18 cellular contexts compared by ENCODE assay signal in the genomic region with DNA sequence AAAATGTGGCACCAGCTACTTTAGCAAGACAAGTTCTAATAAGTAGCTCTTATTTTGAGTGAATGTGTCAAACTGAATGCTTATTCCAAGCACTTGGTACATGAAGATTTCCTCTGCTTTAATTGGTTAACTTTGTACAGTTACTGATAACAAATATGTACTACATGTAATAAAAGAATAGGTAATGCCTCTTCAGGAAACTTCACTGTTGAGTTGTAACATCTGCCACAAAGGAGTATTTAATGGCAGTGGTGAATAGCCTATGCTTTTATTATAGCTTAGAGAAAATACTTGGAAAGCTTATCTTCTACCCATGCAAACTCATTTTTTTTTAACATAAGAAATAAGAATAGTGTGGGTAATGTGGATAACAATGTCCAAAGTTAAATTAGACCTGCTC.
"Had no signal": no experiment of that assay in that cellular context is flagged by ENCODE, and none has a peak within 500 bp of the region (broad histone marks: within the 10 kb centered on the region; RNA-seq: fewer than 3 reads in every experiment).

No MANE protein-coding gene starts in this region.

- H3K9me3 ChIP-seq: SK-N-SH had no signal

- H3K27ac ChIP-seq: RWPE1 had no signal

- DNase-seq: KBM-7, MV-4-11, NCI-H1048, NCI-H1105, NCI-H1417, NCI-H1436 treated with DMSO at 0.1 percent for 48 hours, NCI-H1694, NCI-H187 treated with DMSO at 0.1 percent for 48 hours, NCI-H2029 treated with DMSO at 0.1 percent for 48 hours, NCI-H2171 treated with DMSO at 0.1 percent for 48 hours, NCI-H524 treated with DMSO at 0.1 percent for 48 hours, NCI-H69, NCI-H774, PC-3, SHP77, SK-N-SH had no signal

- ATAC-seq: Panc1, PC-3 had no signal
